20 cellular contexts compared by ENCODE assay signal in genomic region chr2:222447144-222447543, GRCh38. TPM values are rescaled to one million over a fixed set of nuclear protein-coding genes. Genes with fewer than 3 reads are reported as not detected.
DNase-seq lines count a peak whose midpoint lies in the region; ATAC-seq and TF ChIP-seq lines count a peak whose summit lies in the region.
"Had no signal": no experiment of that assay in that cellular context is flagged by ENCODE, and none has a peak within 500 bp of the region (broad histone marks: within the 10 kb centered on the region; RNA-seq: fewer than 3 reads in every experiment).

No MANE protein-coding gene starts in this region.

- DNase-seq in left ventricle myocardium inferior (no peak), heart left ventricle (no peak), NOMO-1 treated with dmso at 0.1 percent for 144 hours (lab: John Stamatoyannopoulos, UW; ENCODE audit: unreplicated experiment) (peak; percentile 52), NCI-H524 treated with DMSO at 0.1 percent for 48 hours (lab: John Stamatoyannopoulos, UW) (no peak)
- no peak for DNase-seq in stimulated activated effector memory CD8-positive, alpha-beta T cell treated with anti-CD3 and anti-CD28 coated beads, Interleukin-12 subunit alpha, Interleukin-12 subunit beta, amount 100 ng/mL, for 72 hours (ENCODE audit: low spot score in 2 of 2)
- no peak for DNase-seq in stimulated activated CD4-positive, alpha-beta T cell treated with anti-CD3 and anti-CD28 coated beads, Interleukin-4, amount 100 ng/mL, for 1 hour
- DNase-seq in effector memory CD4-positive, alpha-beta T cell, result no peak
- DNase-seq: DMS79, KG1, NCI-H1092 treated with DMSO at 0.1 percent for 48 hours, NCI-H1694, NCI-H510A, NCI-H774, T-helper 1 cell had no signal

- H3K4me3 ChIP-seq in left ventricle myocardium inferior, result no peak overlapping the region
- no peak overlapping the region for H3K4me3 ChIP-seq in heart left ventricle
- H3K4me3 ChIP-seq in effector memory CD4-positive, alpha-beta T cell (ENCODE audit: insufficient read depth, low read depth, low read length, poor library complexity, severe bottlenecking), result no peak overlapping the region
- H3K4me3 ChIP-seq: BLaER1, SK-N-MC had no signal

- peaks cover 27% of the 10 kb centered on the region for H3K4me1 Mint-ChIP-seq in dendritic cell treated with granulocyte-macrophage colony-stimulating factor and Interleukin-4, amounts not matched to agents 40 ng/mL and 50 ng/mL, for 4 days (ENCODE audit: low read depth)
- H3K4me1 Mint-ChIP-seq in stimulated activated effector memory CD8-positive, alpha-beta T cell treated with anti-CD3 and anti-CD28 coated beads, Interleukin-12 subunit alpha, Interleukin-12 subunit beta, amount 100 ng/mL, for 72 hours, result no peaks in the 10 kb centered on the region

- H3K27me3 ChIP-seq in left ventricle myocardium inferior (ENCODE audit: low read depth) (no peaks in the 10 kb centered on the region), heart left ventricle (peaks cover 0 to 3% (median 0%) of the 10 kb centered on the region in 9 donors)
- H3K27me3 ChIP-seq in effector memory CD4-positive, alpha-beta T cell (replicated peaks; ENCODE audit: control insufficient read depth, insufficient read depth, low read length, poor library complexity, severe bottlenecking), result no peaks in the 10 kb centered on the region
- H3K27me3 ChIP-seq: BLaER1 had no signal

- no peaks in the 10 kb centered on the region for H3K36me3 ChIP-seq in left ventricle myocardium inferior
- H3K36me3 ChIP-seq in heart left ventricle, result no peaks in the 10 kb centered on the region
- H3K36me3 ChIP-seq in effector memory CD4-positive, alpha-beta T cell (ENCODE audit: control insufficient read depth, insufficient read depth, low read length), result no peaks in the 10 kb centered on the region
- H3K36me3 ChIP-seq: BLaER1 had no signal

- H3K27ac ChIP-seq in left ventricle myocardium inferior (replicated peaks), result peak overlapping the region; percentile 48
- peak overlapping the region in 1 of 12 donors; percentile 18 for H3K27ac ChIP-seq in heart left ventricle
- no peak overlapping the region for H3K27ac ChIP-seq in effector memory CD4-positive, alpha-beta T cell (ENCODE audit: insufficient read depth, low read length, poor library complexity, severe bottlenecking)
- H3K27ac ChIP-seq: BLaER1, SK-N-MC had no signal

- WGBS in heart left ventricle, 4 donors, result 83 to 88% (median 85%) methylated on average over 3 of the region's 3 CpGs

- peak overlapping the region; percentile 39 for H3K27ac Mint-ChIP-seq in dendritic cell treated with granulocyte-macrophage colony-stimulating factor and Interleukin-4, amounts not matched to agents 40 ng/mL and 50 ng/mL, for 4 days
- H3K27ac Mint-ChIP-seq in stimulated activated effector memory CD8-positive, alpha-beta T cell treated with anti-CD3 and anti-CD28 coated beads, Interleukin-12 subunit alpha, Interleukin-12 subunit beta, amount 100 ng/mL, for 72 hours, result no peak overlapping the region

- no peak for TF ChIP-seq CTCF in left ventricle myocardium inferior (IDR thresholded peaks at IDR 0.05; ENCODE audit: borderline replicate concordance)
- TF ChIP-seq CTCF in heart left ventricle (IDR thresholded peaks at IDR 0.05), result no peak

- intact Hi-C loops in left ventricle myocardium inferior (cut with micrococcal nuclease) (no loop called here), heart left ventricle (cut with DNase I) (no loop called here)
- intact Hi-C loops in dendritic cell treated with granulocyte-macrophage colony-stimulating factor and Interleukin-4, amounts not matched to agents 40 ng/mL and 50 ng/mL, for 4 days (cut with micrococcal nuclease), result no loop called here

- H3K4me3 Mint-ChIP-seq in dendritic cell treated with granulocyte-macrophage colony-stimulating factor and Interleukin-4, amounts not matched to agents 40 ng/mL and 50 ng/mL, for 4 days, result no peak overlapping the region
- H3K4me3 Mint-ChIP-seq in stimulated activated effector memory CD8-positive, alpha-beta T cell treated with anti-CD3 and anti-CD28 coated beads, Interleukin-12 subunit alpha, Interleukin-12 subunit beta, amount 100 ng/mL, for 72 hours, result no peak overlapping the region

- no peaks in the 10 kb centered on the region for H3K36me3 Mint-ChIP-seq in dendritic cell treated with granulocyte-macrophage colony-stimulating factor and Interleukin-4, amounts not matched to agents 40 ng/mL and 50 ng/mL, for 4 days (ENCODE audit: low read depth)
- no peaks in the 10 kb centered on the region for H3K36me3 Mint-ChIP-seq in stimulated activated effector memory CD8-positive, alpha-beta T cell treated with anti-CD3 and anti-CD28 coated beads, Interleukin-12 subunit alpha, Interleukin-12 subunit beta, amount 100 ng/mL, for 72 hours

- no peak for TF ChIP-seq POLR2A in heart left ventricle (IDR thresholded peaks at IDR 0.05)

- no peak for ATAC-seq in heart left ventricle
- ATAC-seq in stimulated activated effector memory CD8-positive, alpha-beta T cell treated with anti-CD3 and anti-CD28 coated beads, Interleukin-12 subunit alpha, Interleukin-12 subunit beta, amount 100 ng/mL, for 72 hours, result no peak
- ATAC-seq: HepG2, Panc1 had no signal

- no peaks in the 10 kb centered on the region for H3K9me3 ChIP-seq in left ventricle myocardium inferior (replicated peaks)
- H3K9me3 ChIP-seq in heart left ventricle, result no peaks in the 10 kb centered on the region
- no peaks in the 10 kb centered on the region for H3K9me3 ChIP-seq in effector memory CD4-positive, alpha-beta T cell (ENCODE audit: control insufficient read depth, low read length)
- H3K9me3 ChIP-seq: BLaER1 had no signal

- no peaks in the 10 kb centered on the region for H3K9me3 Mint-ChIP-seq in dendritic cell treated with granulocyte-macrophage colony-stimulating factor and Interleukin-4, amounts not matched to agents 40 ng/mL and 50 ng/mL, for 4 days
- H3K9me3 Mint-ChIP-seq in stimulated activated effector memory CD8-positive, alpha-beta T cell treated with anti-CD3 and anti-CD28 coated beads, Interleukin-12 subunit alpha, Interleukin-12 subunit beta, amount 100 ng/mL, for 72 hours, result no peaks in the 10 kb centered on the region

- H3K4me1 ChIP-seq in left ventricle myocardium inferior (peaks cover 36% of the 10 kb centered on the region), heart left ventricle (peaks cover 0 to 28% (median 5%) of the 10 kb centered on the region in 12 donors)
- no peaks in the 10 kb centered on the region for H3K4me1 ChIP-seq in effector memory CD4-positive, alpha-beta T cell (ENCODE audit: control insufficient read depth, insufficient read depth, low read length, poor library complexity, severe bottlenecking)
- H3K4me1 ChIP-seq: BLaER1 had no signal

- no peaks in the 10 kb centered on the region for H3K27me3 Mint-ChIP-seq in dendritic cell treated with granulocyte-macrophage colony-stimulating factor and Interleukin-4, amounts not matched to agents 40 ng/mL and 50 ng/mL, for 4 days

RNA-seq across cellular contexts. Expression of gene SGPP2, which starts 22.8 kb away (rescaled TPM):
- total RNA-seq in left ventricle myocardium inferior (2.3 TPM), heart left ventricle (10 to 100 TPM in 7 of 9 donors, 1 to 10 TPM in 2; 4.7 to 25.8 (median 12.4) TPM)
- polyA plus RNA-seq in heart left ventricle, result 10 to 100 TPM in 1 of 2 donors, 1 to 10 TPM in 1; 1.6 to 13.6 TPM
- total RNA-seq: H4, HepG2 had no signal
- polyA plus RNA-seq: HepG2 had no signal
